ENCODE assay signal across 12 cellular contexts in the genomic region with DNA sequence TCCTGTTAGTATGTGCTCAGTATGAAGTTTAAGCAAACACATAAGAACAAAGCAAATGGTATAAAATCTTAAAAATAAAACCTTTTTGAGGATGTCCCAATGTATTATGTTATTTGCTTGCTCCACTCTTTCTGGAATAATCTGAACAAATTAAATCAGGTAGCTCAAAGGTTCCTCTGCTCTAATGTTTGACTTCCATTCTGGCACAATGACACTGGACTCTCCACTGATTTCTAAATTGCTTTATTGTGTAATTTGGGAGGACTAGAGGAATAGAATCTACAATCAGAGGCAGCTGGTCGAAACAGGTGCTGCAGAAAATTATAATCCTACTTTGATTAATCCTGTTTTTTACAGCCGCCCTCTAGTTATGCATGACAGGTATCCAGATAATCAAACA.
"Had no signal": no experiment of that assay in that cellular context is flagged by ENCODE, and none has a peak within 500 bp of the region (broad histone marks: within the 10 kb centered on the region; RNA-seq: fewer than 3 reads in every experiment).

No MANE protein-coding gene starts in this region.

- H3K4me1 ChIP-seq: lower lobe of right lung, right atrium auricular region, stomach had no signal

- H3K27me3 ChIP-seq: right atrium auricular region, stomach had no signal

- DNase-seq: activated CD4-positive, alpha-beta memory T cell treated with anti-CD3 and anti-CD28 coated beads, Interleukin-2, amount 10 ng/mL, durations not matched to agents 7 days and 5 days; activated naive CD8-positive, alpha-beta T cell treated with anti-CD3 and anti-CD28 coated beads, Interleukin-2, amount 10 ng/mL, durations not matched to agents 7 days and 5 days; activated T-cell treated with anti-CD3 and anti-CD28 coated beads, Interleukin-2, amount 50 U/mL, for 72 hours; aorta; lower lobe of right lung; naive B cell; posterior cingulate gyrus; small intestine; stomach had no signal

- H3K9me3 ChIP-seq: lower lobe of right lung, right atrium auricular region, thoracic aorta had no signal

- H3K4me3 ChIP-seq: lower lobe of right lung, right atrium auricular region, stomach, thoracic aorta had no signal

- H3K36me3 ChIP-seq: lower lobe of right lung, right atrium auricular region, stomach, thoracic aorta had no signal

- H3K27ac ChIP-seq: lower lobe of right lung, right atrium auricular region, stomach, thoracic aorta, VCaP had no signal
